1 cellular context compared by ENCODE assay signal in the genomic region with DNA sequence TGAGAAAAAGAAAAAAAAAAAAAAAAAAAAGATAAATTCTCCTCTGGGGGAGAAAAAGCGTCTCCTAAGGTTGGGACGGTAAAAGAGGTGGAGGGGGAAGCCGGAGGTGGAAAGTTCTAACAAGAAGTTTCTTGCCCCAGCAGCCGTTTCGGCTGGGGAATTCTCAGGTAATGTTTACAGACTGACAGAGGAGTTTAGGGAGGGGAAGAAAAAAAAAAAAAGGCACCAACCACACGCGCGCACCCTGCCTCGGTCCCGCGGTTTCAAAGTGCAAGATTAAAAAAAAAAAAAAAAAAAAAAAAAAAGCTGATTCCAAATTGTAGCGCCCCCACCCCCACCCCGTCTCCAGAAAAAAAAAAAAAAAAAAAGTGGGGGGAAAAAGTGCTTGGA.
TF ChIP-seq lines count a peak whose summit lies in the region.

No MANE protein-coding gene starts in this region.

TF ChIP-seq in IMR-90, 13 proteins besides CTCF, POLR2A, EP300 and RAD21 (continued from another document):
- TF ChIP-seq, protein P1, sequence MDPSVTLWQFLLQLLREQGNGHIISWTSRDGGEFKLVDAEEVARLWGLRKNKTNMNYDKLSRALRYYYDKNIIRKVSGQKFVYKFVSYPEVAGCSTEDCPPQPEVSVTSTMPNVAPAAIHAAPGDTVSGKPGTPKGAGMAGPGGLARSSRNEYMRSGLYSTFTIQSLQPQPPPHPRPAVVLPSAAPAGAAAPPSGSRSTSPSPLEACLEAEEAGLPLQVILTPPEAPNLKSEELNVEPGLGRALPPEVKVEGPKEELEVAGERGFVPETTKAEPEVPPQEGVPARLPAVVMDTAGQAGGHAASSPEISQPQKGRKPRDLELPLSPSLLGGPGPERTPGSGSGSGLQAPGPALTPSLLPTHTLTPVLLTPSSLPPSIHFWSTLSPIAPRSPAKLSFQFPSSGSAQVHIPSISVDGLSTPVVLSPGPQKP (IDR thresholded peaks at IDR 0.05; ENCODE audit: borderline replicate concordance, low read depth, low read length): no peak
- no peak for TF ChIP-seq NFE2L2 (IDR thresholded peaks at IDR 0.05; ENCODE audit: low read depth, low read length)
- TF ChIP-seq CEBPB (IDR thresholded peaks at IDR 0.05; ENCODE audit: low read depth, low read length): no peak
TF ChIP-seq in IMR-90: peak in this region for 0.
